29 cellular contexts compared by ENCODE assay signal in genomic region chrX:95716841-95717240, GRCh38.
"Had no signal": no experiment of that assay in that cellular context is flagged by ENCODE, and none has a peak within 500 bp of the region (broad histone marks: within the 10 kb centered on the region; RNA-seq: fewer than 3 reads in every experiment).

No MANE protein-coding gene starts in this region.

- DNase-seq: stimulated activated CD4-positive, alpha-beta T cell treated with anti-CD3 and anti-CD28 coated beads, Interleukin-2, amount 100 ng/mL, for 48 hours; stimulated activated CD4-positive, alpha-beta T cell treated with anti-CD3 and anti-CD28 coated beads, Interleukin-4, amount 100 ng/mL, for 1 hour; stimulated activated CD4-positive, alpha-beta T cell treated with anti-CD3 and anti-CD28 coated beads, Interleukin-4, amount 100 ng/mL, for 24 hours; stimulated activated CD4-positive, alpha-beta T cell treated with anti-CD3 and anti-CD28 coated beads, Interleukin-4, amount 100 ng/mL, for 4 hours; stimulated activated CD8-positive, alpha-beta memory T cell treated with anti-CD3 and anti-CD28 coated beads, Interleukin-4, amount 100 ng/mL, for 48 hours; stimulated activated naive B cell treated with anti-CD40 and anti-IgM and Interleukin-4, amounts not matched to agents 10 μg/mL and 1 μg/mL and 100 μg/mL, for 72 hours; stimulated activated naive CD4-positive, alpha-beta T cell; stimulated activated naive CD4-positive, alpha-beta T cell treated with Interleukin-2 at 50 U/mL for 16 hours; stimulated activated naive CD8-positive, alpha-beta T cell treated with anti-CD3 and anti-CD28 coated beads, Interleukin-15, amount 100 ng/mL, for 72 hours; stimulated activated naive CD8-positive, alpha-beta T cell treated with anti-CD3 and anti-CD28 coated beads, Interleukin-15, Interleukin-2, amounts not matched to agents 100 U/mL and 50 U/mL, for 24 hours; stomach; substantia nigra; testis; thyroid gland; tibial artery; transverse colon; trophoblast cell; upper lobe of left lung; upper lobe of right lung; uterus had no signal

- H3K27ac Mint-ChIP-seq: stimulated activated effector memory CD8-positive, alpha-beta T cell treated with anti-CD3 and anti-CD28 coated beads, Interleukin-12 subunit alpha, Interleukin-12 subunit beta, amount 100 ng/mL, for 72 hours; stimulated activated memory B cell treated with anti-CD40 and anti-IgM and Interleukin-4, amounts not matched to agents 10 μg/mL and 1 μg/mL and 100 μg/mL, for 72 hours; stimulated activated naive B cell treated with anti-CD40 and anti-IgM and Interleukin-4, amounts not matched to agents 10 μg/mL and 1 μg/mL and 100 μg/mL, for 72 hours; stimulated activated naive CD8-positive, alpha-beta T cell treated with anti-CD3 and anti-CD28 coated beads, Interleukin-15, amount 100 ng/mL, for 72 hours; stimulated activated naive CD8-positive, alpha-beta T cell treated with anti-CD3 and anti-CD28 coated beads, Interleukin-15, Interleukin-2, amounts not matched to agents 100 ng/mL and 50 ng/mL, for 24 hours; type B pancreatic cell had no signal

- H3K9me3 ChIP-seq: stomach, suprapubic skin, testis, thoracic aorta, thyroid gland, tibial artery, tibial nerve, transverse colon, upper lobe of left lung, upper lobe of right lung, uterus, vagina had no signal

- FAIRE-seq: urothelium cell line had no signal

- H3K9me3 Mint-ChIP-seq: stimulated activated memory B cell treated with anti-CD40 and anti-IgM and Interleukin-4, amounts not matched to agents 10 μg/mL and 1 μg/mL and 100 μg/mL, for 72 hours; stimulated activated naive CD8-positive, alpha-beta T cell treated with anti-CD3 and anti-CD28 coated beads, Interleukin-15, amount 100 ng/mL, for 72 hours; stimulated activated naive CD8-positive, alpha-beta T cell treated with anti-CD3 and anti-CD28 coated beads, Interleukin-15, Interleukin-2, amounts not matched to agents 100 ng/mL and 50 ng/mL, for 24 hours; type B pancreatic cell had no signal

- H3K36me3 ChIP-seq: stomach, suprapubic skin, thoracic aorta, thyroid gland, tibial artery, tibial nerve, transverse colon, upper lobe of left lung, upper lobe of right lung, uterus, vagina had no signal

- H3K4me1 ChIP-seq: stomach, suprapubic skin, testis, thyroid gland, tibial artery, tibial nerve, transverse colon, upper lobe of left lung, upper lobe of right lung, uterus, vagina had no signal

- H3K4me1 Mint-ChIP-seq: stimulated activated effector memory CD8-positive, alpha-beta T cell treated with anti-CD3 and anti-CD28 coated beads, Interleukin-12 subunit alpha, Interleukin-12 subunit beta, amount 100 ng/mL, for 72 hours; stimulated activated memory B cell treated with anti-CD40 and anti-IgM and Interleukin-4, amounts not matched to agents 10 μg/mL and 1 μg/mL and 100 μg/mL, for 72 hours; stimulated activated naive B cell treated with anti-CD40 and anti-IgM and Interleukin-4, amounts not matched to agents 10 μg/mL and 1 μg/mL and 100 μg/mL, for 72 hours; stimulated activated naive CD8-positive, alpha-beta T cell treated with anti-CD3 and anti-CD28 coated beads, Interleukin-15, amount 100 ng/mL, for 72 hours had no signal

- H3K27ac ChIP-seq: stomach, suprapubic skin, testis, thoracic aorta, thyroid gland, tibial artery, tibial nerve, transverse colon, upper lobe of left lung, upper lobe of right lung, uterus, vagina had no signal

- H3K27me3 Mint-ChIP-seq: stimulated activated memory B cell treated with anti-CD40 and anti-IgM and Interleukin-4, amounts not matched to agents 10 μg/mL and 1 μg/mL and 100 μg/mL, for 72 hours; stimulated activated naive B cell treated with anti-CD40 and anti-IgM and Interleukin-4, amounts not matched to agents 10 μg/mL and 1 μg/mL and 100 μg/mL, for 72 hours; stimulated activated naive CD8-positive, alpha-beta T cell treated with anti-CD3 and anti-CD28 coated beads, Interleukin-15, amount 100 ng/mL, for 72 hours; stimulated activated naive CD8-positive, alpha-beta T cell treated with anti-CD3 and anti-CD28 coated beads, Interleukin-15, Interleukin-2, amounts not matched to agents 100 ng/mL and 50 ng/mL, for 24 hours had no signal

- H3K27me3 ChIP-seq: stomach, suprapubic skin, testis, thyroid gland, tibial artery, tibial nerve, transverse colon, upper lobe of left lung, upper lobe of right lung, uterus, vagina had no signal

- H3K4me3 ChIP-seq: stomach, suprapubic skin, testis, thoracic aorta, thyroid gland, tibial artery, tibial nerve, transverse colon, upper lobe of left lung, upper lobe of right lung, uterus, vagina had no signal

- H3K4me3 Mint-ChIP-seq: stimulated activated effector memory CD8-positive, alpha-beta T cell treated with anti-CD3 and anti-CD28 coated beads, Interleukin-12 subunit alpha, Interleukin-12 subunit beta, amount 100 ng/mL, for 72 hours; stimulated activated memory B cell treated with anti-CD40 and anti-IgM and Interleukin-4, amounts not matched to agents 10 μg/mL and 1 μg/mL and 100 μg/mL, for 72 hours; stimulated activated naive B cell treated with anti-CD40 and anti-IgM and Interleukin-4, amounts not matched to agents 10 μg/mL and 1 μg/mL and 100 μg/mL, for 72 hours; stimulated activated naive CD8-positive, alpha-beta T cell treated with anti-CD3 and anti-CD28 coated beads, Interleukin-15, amount 100 ng/mL, for 72 hours; stimulated activated naive CD8-positive, alpha-beta T cell treated with anti-CD3 and anti-CD28 coated beads, Interleukin-15, Interleukin-2, amounts not matched to agents 100 ng/mL and 50 ng/mL, for 24 hours; type B pancreatic cell had no signal

- H3K36me3 Mint-ChIP-seq: stimulated activated effector memory CD8-positive, alpha-beta T cell treated with anti-CD3 and anti-CD28 coated beads, Interleukin-12 subunit alpha, Interleukin-12 subunit beta, amount 100 ng/mL, for 72 hours; stimulated activated memory B cell treated with anti-CD40 and anti-IgM and Interleukin-4, amounts not matched to agents 10 μg/mL and 1 μg/mL and 100 μg/mL, for 72 hours; stimulated activated naive B cell treated with anti-CD40 and anti-IgM and Interleukin-4, amounts not matched to agents 10 μg/mL and 1 μg/mL and 100 μg/mL, for 72 hours; type B pancreatic cell had no signal
